Comparison of ENCODE assay signal across 1 cellular context in genomic region chr15:73002509-73002908, GRCh38.
TF ChIP-seq lines count a peak whose summit lies in the region.

No MANE protein-coding gene starts in this region.

TF ChIP-seq in HEK293, 187 proteins besides CTCF, POLR2A, EP300 and RAD21:
- no peak for TF ChIP-seq KLF17 (tag by site-specific recombination; IDR thresholded peaks at IDR 0.05)
- no peak for TF ChIP-seq ZNF202 (tag by site-specific recombination; IDR thresholded peaks at IDR 0.05; ENCODE audit: borderline replicate concordance)
- TF ChIP-seq PRDM10 (tag by site-specific recombination; IDR thresholded peaks at IDR 0.05), result peak; percentile 87
- TF ChIP-seq GLI4 (tag by site-specific recombination; IDR thresholded peaks at IDR 0.05), result no peak
TF ChIP-seq in HEK293: peak in this region for 1.
